ENCODE assay signal across 11 cellular contexts in genomic region chr9:81529556-81530193, GRCh38.
A peak's percentile ranks its signal among the peaks of the same experiment; 100 is the strongest.
DNase-seq lines count a peak whose midpoint lies in the region; ATAC-seq and TF ChIP-seq lines count a peak whose summit lies in the region.
"Had no signal": no experiment of that assay in that cellular context is flagged by ENCODE, and none has a peak within 500 bp of the region (broad histone marks: within the 10 kb centered on the region; RNA-seq: fewer than 3 reads in every experiment).

No MANE protein-coding gene starts in this region.

- H3K4me1 Mint-ChIP-seq in Calu3 (ENCODE audit: low read depth, unreplicated experiment), result peaks cover 17% of the 10 kb centered on the region
- H3K4me1 Mint-ChIP-seq in activated CD4-positive, alpha-beta memory T cell treated with anti-CD3 and anti-CD28 coated beads for 36 hours (ENCODE audit: low read depth), result no peaks in the 10 kb centered on the region

- no peaks in the 10 kb centered on the region for H3K27me3 ChIP-seq in NT2/D1 (ENCODE audit: insufficient read depth, insufficient read length)
- H3K27me3 ChIP-seq: tibial nerve had no signal

- H3K9me3 ChIP-seq in NT2/D1 (ENCODE audit: insufficient read depth, low read length), result no peaks in the 10 kb centered on the region
- no peaks in the 10 kb centered on the region for H3K9me3 ChIP-seq in mucosa of descending colon
- H3K9me3 ChIP-seq: tibial nerve had no signal

- BruUV-seq in Calu3 (replicated peaks; lab: Mats Ljungman, UMichigan), result no TSS peak

- no peaks in the 10 kb centered on the region for H3K36me3 Mint-ChIP-seq in Calu3 (ENCODE audit: insufficient read depth, unreplicated experiment)
- no peaks in the 10 kb centered on the region for H3K36me3 Mint-ChIP-seq in activated CD4-positive, alpha-beta memory T cell treated with anti-CD3 and anti-CD28 coated beads for 36 hours

- CTCF ChIA-PET in Calu3 (lab: Charles Lee), result no interaction called here
- CTCF ChIA-PET in activated CD4-positive, alpha-beta memory T cell treated with anti-CD3 and anti-CD28 coated beads for 36 hours (lab: Charles Lee), result no interaction called here

- intact Hi-C loops in Calu3 (cut with micrococcal nuclease; ENCODE audit: unreplicated experiment) (loop anchor here (10.0 kb wide), 1 partner anchor 155 kb away; the partner anchor contains the start of gene TLE1), mucosa of descending colon (cut with DNase I, micrococcal nuclease) (loop anchor here in 1 of 2 donors (10.0 kb wide), 1 partner anchor 155 kb away; the partner anchor contains the start of gene TLE1)
- intact Hi-C loops in activated CD4-positive, alpha-beta memory T cell treated with anti-CD3 and anti-CD28 coated beads for 36 hours (cut with micrococcal nuclease), result loop anchor here (10.0 kb wide), 1 partner anchor 155 kb away; the partner anchor contains the start of gene TLE1

- no peaks in the 10 kb centered on the region for H3K27me3 Mint-ChIP-seq in Calu3 (ENCODE audit: unreplicated experiment)
- H3K27me3 Mint-ChIP-seq in activated CD4-positive, alpha-beta memory T cell treated with anti-CD3 and anti-CD28 coated beads for 36 hours, result peaks cover 2% of the 10 kb centered on the region

- H3K9ac ChIP-seq in NT2/D1 (ENCODE audit: insufficient read length, low read depth), result no peak overlapping the region

- no peak for TF ChIP-seq CTCF in Calu3 (IDR thresholded peaks at IDR 0.05; ENCODE audit: unreplicated experiment)
- TF ChIP-seq CTCF in epithelial cell of proximal tubule (conservative IDR thresholded peaks at IDR 0.05; ENCODE audit: low read depth, low read length), result no peak
- TF ChIP-seq CTCF in mucosa of descending colon (IDR thresholded peaks at IDR 0.05), result no peak

- peak overlapping the region; percentile 45 for H3K27ac Mint-ChIP-seq in Calu3 (ENCODE audit: unreplicated experiment)
- no peak overlapping the region for H3K27ac Mint-ChIP-seq in activated CD4-positive, alpha-beta memory T cell treated with anti-CD3 and anti-CD28 coated beads for 36 hours

- H3K4me3 ChIP-seq in NT2/D1 (ENCODE audit: insufficient read length, low read depth), result no peak overlapping the region
- H3K4me3 ChIP-seq in epithelial cell of proximal tubule (ENCODE audit: low read depth, low read length), result no peak overlapping the region
- no peak overlapping the region for H3K4me3 ChIP-seq in mucosa of descending colon
- H3K4me3 ChIP-seq: tibial nerve had no signal

- H3K4me1 ChIP-seq in NT2/D1 (ENCODE audit: insufficient read depth, insufficient read length), result no peaks in the 10 kb centered on the region
- no peaks in the 10 kb centered on the region for H3K4me1 ChIP-seq in mucosa of descending colon (ENCODE audit: low read depth)
- H3K4me1 ChIP-seq: tibial nerve had no signal

- ATAC-seq in mucosa of descending colon, result peak; percentile 79
- ATAC-seq in GM19452 (IDR thresholded peaks at IDR 0.05; ENCODE audit: unreplicated experiment), result no peak
- ATAC-seq in GM21737 (IDR thresholded peaks at IDR 0.05; ENCODE audit: unreplicated experiment), result no peak

- H3K9me3 Mint-ChIP-seq in Calu3 (ENCODE audit: low read depth, unreplicated experiment), result no peaks in the 10 kb centered on the region
- peaks cover 2% of the 10 kb centered on the region for H3K9me3 Mint-ChIP-seq in activated CD4-positive, alpha-beta memory T cell treated with anti-CD3 and anti-CD28 coated beads for 36 hours

- H3K4me3 Mint-ChIP-seq in Calu3 (ENCODE audit: low read depth, unreplicated experiment), result no peak overlapping the region
- H3K4me3 Mint-ChIP-seq in activated CD4-positive, alpha-beta memory T cell treated with anti-CD3 and anti-CD28 coated beads for 36 hours, result no peak overlapping the region

- DNase-seq in Calu3 (peak; percentile 11), NT2/D1 (ENCODE audit: low read depth, low spot score) (peak; percentile 16), epithelial cell of proximal tubule (ENCODE audit: low read depth) (peak; percentile 61), mucosa of descending colon (no peak), epidermal melanocyte (ENCODE audit: insufficient read length, low spot score) (no peak)
- no peak for DNase-seq in activated CD4-positive, alpha-beta memory T cell treated with anti-CD3 and anti-CD28 coated beads for 36 hours
- DNase-seq: NCI-H1417; stimulated activated CD4-positive, alpha-beta T cell treated with anti-CD3 and anti-CD28 coated beads, Interleukin-2, amount 100 ng/mL, for 48 hours had no signal

- H3K36me3 ChIP-seq in NT2/D1 (ENCODE audit: insufficient read depth, insufficient read length, low read length) (no peaks in the 10 kb centered on the region), mucosa of descending colon (ENCODE audit: low read depth) (no peaks in the 10 kb centered on the region)
- H3K36me3 ChIP-seq: tibial nerve had no signal

- POLR2A ChIA-PET in activated CD4-positive, alpha-beta memory T cell treated with anti-CD3 and anti-CD28 coated beads for 36 hours (lab: Charles Lee), result no interaction called here

Comparison
In these comparisons a context has a peak if more than half of its experiments do, and no peak if none do; other contexts are left out.
1. DNase-seq: peak in Calu3 (single experiment), NT2/D1 (single experiment) and epithelial cell of proximal tubule (single experiment); none in mucosa of descending colon (0 of 3), epidermal melanocyte (single experiment) and activated CD4-positive, alpha-beta memory T cell treated with anti-CD3 and anti-CD28 coated beads for 36 hours (single experiment).